12 cellular contexts compared by ENCODE assay signal in genomic region chr14:75340921-75341320, GRCh38.
DNase-seq lines count a peak whose midpoint lies in the region; FAIRE-seq and TF ChIP-seq lines count a peak whose summit lies in the region.
"Had no signal": no experiment of that assay in that cellular context is flagged by ENCODE, and none has a peak within 500 bp of the region (broad histone marks: within the 10 kb centered on the region; RNA-seq: fewer than 3 reads in every experiment).

No MANE protein-coding gene starts in this region.

- no TSS peak for BruUV-seq in endothelial cell of umbilical vein (replicated peaks; lab: Mats Ljungman, UMichigan)

- no peak for FAIRE-seq in endothelial cell of umbilical vein (lab: Jason Lieb, UNC)
- FAIRE-seq: A204.1 had no signal

- H3K27ac ChIP-seq in endothelial cell of umbilical vein (ENCODE audit: insufficient read depth, low read depth, low read length) = no peak overlapping the region

- in situ Hi-C loops in GM13977 (cut with MboI; ENCODE audit: low pct_unique_long_range_greater_than_20kb, low sequenced_read_pairs, unreplicated experiment) = no loop called here

- peak overlapping the region; percentile 49 for H3K4me2 ChIP-seq in endothelial cell of umbilical vein (ENCODE audit: insufficient read depth, low read length)

- dilution Hi-C loops in endothelial cell of umbilical vein (cut with MboI; ENCODE audit: extremely low pct_ligation_motif_present, low sequenced_read_pairs) = no loop called here

- TF ChIP-seq CTCF in endothelial cell of umbilical vein (IDR thresholded peaks at IDR 0.05; ENCODE audit: extremely low read depth in 1 of 2, insufficient read depth in 1 of 2, low read depth in 1 of 2, low read length in 2 of 2) (no peak), GM13977 (IDR thresholded peaks at IDR 0.05; ENCODE audit: extremely low read depth, insufficient read depth, missing control alignments) (no peak)

- no peaks in the 10 kb centered on the region for H3K79me2 ChIP-seq in endothelial cell of umbilical vein (ENCODE audit: control insufficient read depth, insufficient read depth, low read length)

- no peak for TF ChIP-seq POLR2A in endothelial cell of umbilical vein (IDR thresholded peaks at IDR 0.05; ENCODE audit: low read depth, low read length)

- H3K4me3 ChIP-seq in endothelial cell of umbilical vein (replicated peaks in 1 of 3; ENCODE audit: insufficient read depth in 1 of 3, low read depth in 1 of 3, low read length in 3 of 3) = no peak overlapping the region

- H2AFZ ChIP-seq in endothelial cell of umbilical vein (ENCODE audit: low read depth, low read length) = peak overlapping the region; percentile 13

- H4K20me1 ChIP-seq in endothelial cell of umbilical vein (replicated peaks; ENCODE audit: control insufficient read depth, extremely low read depth, insufficient read depth, low read length) = no peaks in the 10 kb centered on the region

- CTCF ChIA-PET in endothelial cell of umbilical vein (lab: Charles Lee) (no interaction called here), HEK293T (lab: Yijun Ruan, JAX) (no interaction called here)

- peak; percentile 25 for DNase-seq in DMS79 treated with DMSO at 0.1 percent for 48 hours (lab: John Stamatoyannopoulos, UW)
- no peak for DNase-seq in DMS79 (lab: John Stamatoyannopoulos, UW)
- peak; percentile 8 for DNase-seq in endothelial cell of umbilical vein (ENCODE audit: low read depth, low spot score)
- DNase-seq in midbrain (lab: John Stamatoyannopoulos, UW) = peak; percentile 72
- DNase-seq in ureter (ENCODE audit: low spot score) = peak; percentile 83
- DNase-seq in HEK293T (ENCODE audit: extremely low spot score) = no peak
- no peak for DNase-seq in iPS-NIHi7 (ENCODE audit: extremely low spot score)
- no peak for DNase-seq in GM13977 (ENCODE audit: low spot score)
- DNase-seq: activated gamma-delta T cell treated with Interleukin-2 at 50 U/mL for 16 hours; NCI-H1092 treated with DMSO at 0.1 percent for 48 hours; stimulated activated CD4-positive, alpha-beta T cell treated with anti-CD3 and anti-CD28 coated beads, Interleukin-2, amount 100 ng/mL, for 24 hours had no signal

- peaks cover 0 to 8% of the 10 kb centered on the region in 2 experiments for H3K27me3 ChIP-seq in endothelial cell of umbilical vein (ENCODE audit: control insufficient read depth in 2 of 2, insufficient read depth in 2 of 2, low read length in 2 of 2)

- H3K9ac ChIP-seq in endothelial cell of umbilical vein (replicated peaks; ENCODE audit: extremely low read depth, insufficient read depth, low read length) = no peak overlapping the region

- intact Hi-C loops in endothelial cell of umbilical vein (cut with micrococcal nuclease) = no loop called here

- no peaks in the 10 kb centered on the region for H3K36me3 ChIP-seq in endothelial cell of umbilical vein (ENCODE audit: control insufficient read depth in 2 of 2, extremely low read depth in 1 of 2, insufficient read depth in 2 of 2, low read length in 2 of 2)

- H3K9me1 ChIP-seq in endothelial cell of umbilical vein (replicated peaks; ENCODE audit: control insufficient read depth, extremely low read depth, insufficient read depth, low read length) = no peaks in the 10 kb centered on the region

- H3K9me3 ChIP-seq in endothelial cell of umbilical vein (replicated peaks; ENCODE audit: control insufficient read depth, insufficient read depth, low read length) = no peaks in the 10 kb centered on the region

- POLR2A ChIA-PET in endothelial cell of umbilical vein (lab: Charles Lee) (no interaction called here), HEK293T (lab: Yijun Ruan, JAX) (no interaction called here)

- H3K4me1 ChIP-seq in endothelial cell of umbilical vein (ENCODE audit: control insufficient read depth, extremely low read depth, insufficient read depth, low read length) = peaks cover 8% of the 10 kb centered on the region

TF ChIP-seq in endothelial cell of umbilical vein, 7 proteins besides CTCF, POLR2A, EP300 and RAD21:
- TF ChIP-seq EZH2 (IDR thresholded peaks at IDR 0.05; ENCODE audit: borderline replicate concordance, low read depth, low read length, severe bottlenecking) (no peak), MYC (IDR thresholded peaks at IDR 0.05; ENCODE audit: low read depth, low read length) (no peak), GATA2 (IDR thresholded peaks at IDR 0.05; ENCODE audit: insufficient read depth, insufficient read length, low read depth, low read length) (no peak), MAX (IDR thresholded peaks at IDR 0.05; ENCODE audit: insufficient read depth, insufficient read length) (no peak), FOS (IDR thresholded peaks at IDR 0.05; ENCODE audit: borderline replicate concordance, insufficient read depth, low read length) (no peak), POLR2AphosphoS5 (IDR thresholded peaks at IDR 0.05; ENCODE audit: insufficient read depth, low read depth, low read length) (no peak), JUN (IDR thresholded peaks at IDR 0.05; ENCODE audit: borderline replicate concordance, insufficient read depth, insufficient read length, low read depth) (no peak)

TF ChIP-seq in HEK293T, 16 proteins besides CTCF, POLR2A, EP300 and RAD21:
- TF ChIP-seq FOXK2 (IDR thresholded peaks at IDR 0.05) (no peak), TARDBP (IDR thresholded peaks at IDR 0.05) (no peak), SUZ12 (IDR thresholded peaks at IDR 0.05) (no peak), ZNF384 (IDR thresholded peaks at IDR 0.05) (no peak), SP1 (IDR thresholded peaks at IDR 0.05) (no peak), ELF4 (IDR thresholded peaks at IDR 0.05) (no peak), ARNT (IDR thresholded peaks at IDR 0.05) (no peak)

Comparison
In these comparisons a context has a peak if more than half of its experiments do, and no peak if none do; other contexts are left out.
1. DNase-seq: peak in DMS79 treated with DMSO at 0.1 percent for 48 hours (single experiment), endothelial cell of umbilical vein (single experiment), midbrain (single experiment) and ureter (single experiment); none in DMS79 (single experiment), HEK293T (single experiment), iPS-NIHi7 (single experiment) and GM13977 (single experiment).